In genomic region chr7:69448071-69448470, GRCh38 we compare ENCODE assay signal across 14 cellular contexts.
"Had no signal": no experiment of that assay in that cellular context is flagged by ENCODE, and none has a peak within 500 bp of the region (broad histone marks: within the 10 kb centered on the region; RNA-seq: fewer than 3 reads in every experiment).

No MANE protein-coding gene starts in this region.

- H3K27me3 ChIP-seq: adrenal gland, breast epithelium, stomach, uterus had no signal

- DNase-seq: activated B cell treated with CpG ODN at 0.5 μM for 24 hours; activated CD4-positive, alpha-beta T cell treated with anti-CD3 and anti-CD28 coated beads, Interleukin-2, amount 10 ng/mL, durations not matched to agents 7 days and 5 days; activated naive CD4-positive, alpha-beta T cell treated with anti-CD3 and anti-CD28 coated beads, Interleukin-2, amount 10 ng/mL, durations not matched to agents 7 days and 5 days; adrenal gland; glutamatergic neuron; mesendoderm; stimulated activated CD4-positive, alpha-beta T cell treated with anti-CD3 and anti-CD28 coated beads, Interleukin-4, amount 100 ng/mL, for 4 hours; stomach; T-helper 17 cell; uterus had no signal

- H3K27ac ChIP-seq: adrenal gland, breast epithelium, uterus had no signal

- FAIRE-seq: TTC549 had no signal

- H3K36me3 Mint-ChIP-seq: activated naive CD4-positive, alpha-beta T cell treated with anti-CD3 and anti-CD28 coated beads, Interleukin-2, amount 10 ng/mL, durations not matched to agents 7 days and 5 days had no signal

- H3K4me1 Mint-ChIP-seq: activated B cell treated with CpG ODN at 0.5 μM for 24 hours; activated CD4-positive, alpha-beta T cell treated with anti-CD3 and anti-CD28 coated beads, Interleukin-2, amount 10 ng/mL, durations not matched to agents 7 days and 5 days; activated naive CD4-positive, alpha-beta T cell treated with anti-CD3 and anti-CD28 coated beads, Interleukin-2, amount 10 ng/mL, durations not matched to agents 7 days and 5 days; nephron; T-helper 17 cell had no signal

- H3K4me1 ChIP-seq: adrenal gland, breast epithelium, uterus had no signal

- H3K4me3 Mint-ChIP-seq: activated B cell treated with CpG ODN at 0.5 μM for 24 hours; activated CD4-positive, alpha-beta T cell treated with anti-CD3 and anti-CD28 coated beads, Interleukin-2, amount 10 ng/mL, durations not matched to agents 7 days and 5 days; activated naive CD4-positive, alpha-beta T cell treated with anti-CD3 and anti-CD28 coated beads, Interleukin-2, amount 10 ng/mL, durations not matched to agents 7 days and 5 days; nephron; T-helper 17 cell had no signal

- H3K27ac Mint-ChIP-seq: activated B cell treated with CpG ODN at 0.5 μM for 24 hours; activated CD4-positive, alpha-beta T cell treated with anti-CD3 and anti-CD28 coated beads, Interleukin-2, amount 10 ng/mL, durations not matched to agents 7 days and 5 days; activated naive CD4-positive, alpha-beta T cell treated with anti-CD3 and anti-CD28 coated beads, Interleukin-2, amount 10 ng/mL, durations not matched to agents 7 days and 5 days; activated T-helper 2 cell treated with anti-CD3 and anti-CD28 coated beads, Interferon-gamma antibody, Interleukin-2, Interleukin-4, amounts not matched to agents 10 μg/mL and 5 μg/mL and 100 μg/mL, durations not matched to agents 14 hours and 24 hours and 36 hours; nephron; T-helper 17 cell had no signal

- H3K9me3 ChIP-seq: adrenal gland, breast epithelium, stomach, uterus had no signal

- H3K27me3 Mint-ChIP-seq: activated B cell treated with CpG ODN at 0.5 μM for 24 hours; activated CD4-positive, alpha-beta T cell treated with anti-CD3 and anti-CD28 coated beads, Interleukin-2, amount 10 ng/mL, durations not matched to agents 7 days and 5 days; activated naive CD4-positive, alpha-beta T cell treated with anti-CD3 and anti-CD28 coated beads, Interleukin-2, amount 10 ng/mL, durations not matched to agents 7 days and 5 days; T-helper 17 cell had no signal

- ATAC-seq: T-helper 17 cell had no signal

- H3K36me3 ChIP-seq: adrenal gland, breast epithelium, stomach, uterus had no signal

- H3K9me3 Mint-ChIP-seq: nephron had no signal

- H3K4me3 ChIP-seq: adrenal gland, breast epithelium, stomach, uterus had no signal
